Comparison of ENCODE assay signal across 12 cellular contexts in the genomic region with DNA sequence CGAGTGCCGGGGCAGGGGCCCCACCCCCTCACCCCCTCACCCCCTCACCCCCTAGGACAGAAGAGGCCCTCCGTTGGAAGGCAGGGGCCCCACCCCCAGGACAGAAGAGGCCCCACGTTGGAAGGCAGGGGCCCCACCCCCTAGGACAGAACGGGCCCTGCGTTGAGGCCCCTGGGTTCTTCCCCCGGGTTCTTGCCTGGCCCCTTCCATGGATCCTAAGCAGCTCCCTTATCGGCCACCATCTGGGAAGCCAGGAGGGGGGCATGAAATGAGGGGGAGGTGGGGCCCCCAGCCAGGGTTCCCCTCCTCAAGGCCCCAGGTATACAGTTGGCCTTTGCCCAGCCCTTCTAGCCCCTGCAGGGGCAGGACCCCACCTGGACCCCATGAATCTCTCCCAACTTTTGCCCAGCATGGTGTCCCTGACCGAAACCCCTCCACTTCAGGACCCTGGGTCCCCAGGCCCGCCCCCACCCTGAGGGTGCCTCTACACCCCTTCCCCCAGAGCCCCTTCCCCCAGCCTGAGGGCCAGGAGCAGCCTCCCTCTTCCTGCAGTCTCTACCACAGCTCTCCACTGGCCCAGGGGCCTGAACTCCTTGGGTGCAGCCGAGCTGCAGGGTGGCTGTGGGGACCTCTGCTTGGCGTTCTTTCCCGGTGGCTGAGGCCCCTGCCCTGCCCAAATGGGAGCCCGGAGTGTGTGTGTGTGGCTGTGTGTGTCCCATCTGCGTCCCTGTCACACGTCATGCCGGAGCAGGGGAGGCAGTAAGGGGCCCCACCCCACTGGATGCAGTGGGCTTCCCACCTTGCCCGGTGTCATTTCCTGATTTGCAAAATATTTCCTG. TPM values are rescaled to one million over a fixed set of nuclear protein-coding genes. Genes with fewer than 3 reads are reported as not detected.
DNase-seq lines count a peak whose midpoint lies in the region; ATAC-seq lines count a peak whose summit lies in the region.
"Had no signal": no experiment of that assay in that cellular context is flagged by ENCODE, and none has a peak within 500 bp of the region (broad histone marks: within the 10 kb centered on the region; RNA-seq: fewer than 3 reads in every experiment).

No MANE protein-coding gene starts in this region.

- ATAC-seq in GM19328 (IDR thresholded peaks at IDR 0.05; ENCODE audit: unreplicated experiment) (no peak), GM19455 (IDR thresholded peaks at IDR 0.05; ENCODE audit: unreplicated experiment) (no peak), HG02759 (IDR thresholded peaks at IDR 0.05; ENCODE audit: unreplicated experiment) (no peak)

- H3K4me3 ChIP-seq in HUES6 (ENCODE audit: low read depth, low read length): no peak overlapping the region
- no peak overlapping the region for H3K4me3 ChIP-seq in duodenal mucosa (ENCODE audit: low read depth in 1 of 2, low read length in 2 of 2)
- H3K4me3 ChIP-seq: SK-N-MC had no signal

- DNase-seq in mesenteric fat pad (ENCODE audit: low spot score): peak; percentile 87
- DNase-seq in NCI-H2081 treated with DMSO at 0.1 percent for 48 hours (lab: John Stamatoyannopoulos, UW): no peak
- DNase-seq: NCI-H146 had no signal

- H3K9me3 ChIP-seq in HUES6 (ENCODE audit: control insufficient read depth, insufficient read depth, low read depth, low read length): no peaks in the 10 kb centered on the region
- H3K9me3 ChIP-seq in duodenal mucosa (ENCODE audit: control insufficient read depth in 1 of 2, low read length in 2 of 2): no peaks in the 10 kb centered on the region

- peak overlapping the region; percentile 50; the same call in 1 of the 2 replicates for H3K27ac ChIP-seq in HUES6 (ENCODE audit: low read depth, low read length)
- peak overlapping the region; percentile 32 for H3K27ac ChIP-seq in duodenal mucosa (ENCODE audit: low read depth, low read length)
- peak overlapping the region; percentile 96 for H3K27ac ChIP-seq in temporal lobe (ENCODE audit: low read depth, low read length)
- H3K27ac ChIP-seq: HL-60, SK-N-MC had no signal

- H3K9ac ChIP-seq in HUES6 (ENCODE audit: low read length) (peak overlapping the region; percentile 24), duodenal mucosa (ENCODE audit: low read depth in 1 of 2, low read length in 2 of 2) (no peak overlapping the region)

- H3K36me3 ChIP-seq in HUES6 (ENCODE audit: control insufficient read depth, insufficient read depth, low read length) (no peaks in the 10 kb centered on the region), duodenal mucosa (ENCODE audit: control insufficient read depth in 1 of 2, insufficient read depth in 2 of 2, low read length in 2 of 2) (no peaks in the 10 kb centered on the region)

- H3K27me3 ChIP-seq in HUES6 (ENCODE audit: control insufficient read depth, insufficient read depth, low read length): peaks cover 3% of the 10 kb centered on the region; the same call in 1 of the 2 replicates
- peaks cover 6% of the 10 kb centered on the region in 2 donors for H3K27me3 ChIP-seq in duodenal mucosa (ENCODE audit: control insufficient read depth in 1 of 2, insufficient read depth in 2 of 2, low read length in 2 of 2)

- peaks cover 53% of the 10 kb centered on the region for H3K4me1 ChIP-seq in HUES6 (ENCODE audit: control insufficient read depth, insufficient read depth, low read length)
- peaks cover 34 to 41% of the 10 kb centered on the region in 2 donors for H3K4me1 ChIP-seq in duodenal mucosa (ENCODE audit: control insufficient read depth in 1 of 2, insufficient read depth in 2 of 2, low read length in 2 of 2)

RNA-seq across cellular contexts. Expression of a gene that starts 4.3 kb away (rescaled TPM):
- total RNA-seq in mesenteric fat pad (41.1 TPM), temporal lobe (6.4 TPM)

RNA-seq across cellular contexts. Expression of a gene that starts 10.1 kb away (rescaled TPM):
- total RNA-seq in mesenteric fat pad (4.1 TPM), temporal lobe (0.49 TPM)
- total RNA-seq: activated CD8-positive, alpha-beta memory T cell treated with anti-CD3 and anti-CD28 coated beads for 36 hours had no signal

RNA-seq across cellular contexts. Expression of a gene that starts 18.3 kb away (rescaled TPM):
- 0.51 TPM for total RNA-seq in mesenteric fat pad
- 0.49 TPM for total RNA-seq in temporal lobe

RNA-seq across cellular contexts. Expression of a gene that starts 24.1 kb away (rescaled TPM):
- total RNA-seq in mesenteric fat pad (122 TPM), temporal lobe (38.1 TPM)

RNA-seq across cellular contexts. Expression of a gene that starts 32.1 kb away (rescaled TPM):
- 162 TPM for total RNA-seq in mesenteric fat pad
- total RNA-seq in temporal lobe: 86.1 TPM

Comparison
In these comparisons a context has a peak if more than half of its experiments do, and no peak if none do; other contexts are left out.
1. H3K27ac ChIP-seq: peak in every context shown above with its lines; median percentile 96 in temporal lobe; 50 in HUES6; 32 in duodenal mucosa.